ENCODE assay signal across 35 cellular contexts in genomic region chr15:31085359-31085758, GRCh38. TPM values are rescaled to one million over a fixed set of nuclear protein-coding genes. Genes with fewer than 3 reads are reported as not detected.
"Had no signal": no experiment of that assay in that cellular context is flagged by ENCODE, and none has a peak within 500 bp of the region (broad histone marks: within the 10 kb centered on the region; RNA-seq: fewer than 3 reads in every experiment).

No MANE protein-coding gene starts in this region.

- H3K27ac Mint-ChIP-seq: activated B cell treated with CpG ODN at 0.5 μM for 24 hours; activated CD8-positive, alpha-beta T cell treated with anti-CD3 and anti-CD28 coated beads for 36 hours; activated naive CD8-positive, alpha-beta T cell; activated T-helper 17 cell treated with anti-CD3 and anti-CD28 coated beads, Interleukin-2, amount 50 U/mL, for 72 hours; T-helper 17 cell; T-helper 2 cell treated with Interferon-gamma antibody and Interleukin-4, amounts not matched to agents 5 μg/mL and 100 μg/mL, for 36 hours had no signal

- H3K9me3 Mint-ChIP-seq: activated B cell treated with CpG ODN at 0.5 μM for 24 hours; activated CD8-positive, alpha-beta T cell treated with anti-CD3 and anti-CD28 coated beads for 36 hours; activated T-cell treated with anti-CD3 and anti-CD28 coated beads, Interleukin-2, amount 50 U/mL, for 4 hours; activated T-helper 17 cell treated with anti-CD3 and anti-CD28 coated beads, Interleukin-2, amount 50 U/mL, for 72 hours; T-helper 2 cell treated with Interferon-gamma antibody and Interleukin-4, amounts not matched to agents 5 μg/mL and 100 μg/mL, for 36 hours had no signal

- H3K36me3 ChIP-seq: breast epithelium, cardiac muscle cell, colonic mucosa, esophagus squamous epithelium, gastroesophageal sphincter, heart right ventricle, WERI-Rb-1 had no signal

- H3K36me3 Mint-ChIP-seq: activated naive CD8-positive, alpha-beta T cell had no signal

- H3K4me3 ChIP-seq: body of pancreas, breast epithelium, cardiac muscle cell, colonic mucosa, esophagus squamous epithelium, gastroesophageal sphincter, heart right ventricle had no signal

- DNase-seq: activated B cell treated with CpG ODN at 0.5 μM for 24 hours; activated CD4-positive, alpha-beta T cell treated with anti-CD3 and anti-CD28 coated beads for 48 hours; activated CD4-positive, alpha-beta T cell treated with anti-CD3 and anti-CD28 coated beads, Interleukin-2, amount 50 U/mL, for 1 hour; activated CD4-positive, alpha-beta T cell treated with anti-CD3 and anti-CD28 coated beads, Interleukin-2, amount 50 U/mL, for 48 hours; activated CD8-positive, alpha-beta memory T cell treated with anti-CD3 and anti-CD28 coated beads for 24 hours; activated CD8-positive, alpha-beta T cell treated with anti-CD3 and anti-CD28 coated beads for 36 hours; activated effector memory CD4-positive, alpha-beta T cell treated with Interleukin-2 at 50 U/mL for 16 hours; activated gamma-delta T cell treated with Interleukin-2 at 50 U/mL for 16 hours; activated naive CD4-positive, alpha-beta T cell treated with anti-CD3 and anti-CD28 coated beads, Interleukin-2, amount 50 U/mL, for 16 hours; activated naive CD4-positive, alpha-beta T cell treated with Interleukin-2 at 50 U/mL for 16 hours; activated T-cell treated with anti-CD3 and anti-CD28 coated beads, Interleukin-2, amount 50 U/mL, for 4 hours; amniotic stem cell; aorta; body of pancreas; central memory CD4-positive, alpha-beta T cell; cerebellar nuclear complex; colonic mucosa; effector CD8-positive, alpha-beta T cell; esophagus squamous epithelium; foreskin melanocyte; heart right ventricle; T-helper 17 cell; T1000; WERI-Rb-1 had no signal

- ATAC-seq: activated CD4-positive, CD25-positive, alpha-beta regulatory T cell treated with anti-CD3 and anti-CD28 coated beads, Interleukin-2, amount 50 U/mL, for 24 hours; activated CD8-positive, alpha-beta T cell treated with anti-CD3 and anti-CD28 coated beads for 36 hours; activated T-cell treated with anti-CD3 and anti-CD28 coated beads, Interleukin-2, amount 50 U/mL, for 4 hours; activated T-helper 17 cell treated with anti-CD3 and anti-CD28 coated beads, Interleukin-2, amount 50 U/mL, for 72 hours; body of pancreas; gastroesophageal sphincter; heart right ventricle; T-helper 17 cell had no signal

- H3K27ac ChIP-seq: body of pancreas, breast epithelium, cardiac muscle cell, colonic mucosa, epithelial cell of prostate, gastroesophageal sphincter, heart right ventricle, WERI-Rb-1 had no signal

- H3K27me3 Mint-ChIP-seq: activated B cell treated with CpG ODN at 0.5 μM for 24 hours; activated naive CD8-positive, alpha-beta T cell had no signal

- H3K4me1 Mint-ChIP-seq: activated T-helper 17 cell treated with anti-CD3 and anti-CD28 coated beads, Interleukin-2, amount 50 U/mL, for 72 hours had no signal

- H3K27me3 ChIP-seq: body of pancreas, breast epithelium, cardiac muscle cell, colonic mucosa had no signal

- H3K4me3 Mint-ChIP-seq: activated B cell treated with CpG ODN at 0.5 μM for 24 hours; activated CD8-positive, alpha-beta T cell treated with anti-CD3 and anti-CD28 coated beads for 36 hours; activated naive CD8-positive, alpha-beta T cell; activated T-cell treated with anti-CD3 and anti-CD28 coated beads, Interleukin-2, amount 50 U/mL, for 4 hours; activated T-helper 17 cell treated with anti-CD3 and anti-CD28 coated beads, Interleukin-2, amount 50 U/mL, for 72 hours; T-helper 17 cell; T-helper 2 cell treated with Interferon-gamma antibody and Interleukin-4, amounts not matched to agents 5 μg/mL and 100 μg/mL, for 36 hours had no signal

RNA-seq across cellular contexts. Expression of gene TRPM1, which starts 16.2 kb away (rescaled TPM):
- total RNA-seq: activated B cell treated with CpG ODN at 0.5 μM for 24 hours; activated CD8-positive, alpha-beta T cell treated with anti-CD3 and anti-CD28 coated beads for 36 hours; activated T-cell treated with anti-CD3 and anti-CD28 coated beads, Interleukin-2, amount 50 U/mL, for 4 hours; activated T-helper 17 cell treated with anti-CD3 and anti-CD28 coated beads, Interleukin-2, amount 50 U/mL, for 72 hours; aorta; body of pancreas; breast epithelium; cardiac muscle cell; colonic mucosa; endothelial cell of umbilical vein; esophagus squamous epithelium; fibroblast of lung; gastroesophageal sphincter; glomerular endothelial cell; heart right ventricle; T-helper 17 cell had no signal
